Comparison of ENCODE assay signal across 30 cellular contexts in the genomic region with DNA sequence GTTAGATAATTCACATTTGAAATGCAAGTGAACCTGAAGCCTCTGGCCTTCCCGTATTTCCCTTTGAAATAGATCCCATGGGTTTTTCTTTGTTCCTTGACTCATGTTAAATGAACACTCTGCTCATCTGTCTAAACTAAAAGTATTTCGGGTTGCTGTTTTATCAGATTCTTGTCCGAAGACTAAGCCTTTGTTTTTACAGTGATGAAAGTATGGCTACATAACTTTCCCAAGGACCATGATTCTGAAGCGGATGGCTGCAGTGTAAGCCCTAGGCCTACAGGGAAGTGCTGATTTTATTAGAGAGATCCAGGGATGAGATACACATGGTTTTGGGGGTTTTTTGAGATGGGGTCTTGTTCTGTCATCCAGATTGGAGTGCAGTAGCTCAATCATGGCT.
"Had no signal": no experiment of that assay in that cellular context is flagged by ENCODE, and none has a peak within 500 bp of the region (broad histone marks: within the 10 kb centered on the region; RNA-seq: fewer than 3 reads in every experiment).

No MANE protein-coding gene starts in this region.

- H3K27me3 ChIP-seq: body of pancreas, MG63, SJCRH30 had no signal

- H3K27ac Mint-ChIP-seq: activated CD4-positive, alpha-beta memory T cell treated with anti-CD3 and anti-CD28 coated beads, Interleukin-2, amount 10 ng/mL, durations not matched to agents 7 days and 5 days; activated CD4-positive, alpha-beta T cell treated with anti-CD3 and anti-CD28 coated beads for 36 hours; activated naive CD4-positive, alpha-beta T cell treated with anti-CD3 and anti-CD28 coated beads for 36 hours; activated naive CD8-positive, alpha-beta T cell; activated T-helper 17 cell treated with anti-CD3 and anti-CD28 coated beads, Interleukin-2, amount 50 U/mL, for 72 hours had no signal

- H3K4me2 ChIP-seq: SK-N-SH had no signal

- DNase-seq: activated CD4-positive, alpha-beta memory T cell treated with anti-CD3 and anti-CD28 coated beads, Interleukin-2, amount 10 ng/mL, durations not matched to agents 7 days and 5 days; activated CD4-positive, alpha-beta T cell treated with anti-CD3 and anti-CD28 coated beads for 36 hours; activated CD4-positive, alpha-beta T cell treated with anti-CD3 and anti-CD28 coated beads, Interleukin-2, amount 50 U/mL, for 1 hour; activated gamma-delta T cell; activated naive CD4-positive, alpha-beta T cell treated with anti-CD3 and anti-CD28 coated beads for 36 hours; activated T-cell treated with anti-CD3 and anti-CD28 coated beads for 4 hours; activated T-cell treated with anti-CD3 and anti-CD28 coated beads, Interleukin-2, amount 50 U/mL, for 48 hours; anterior cingulate cortex; body of pancreas; MG63; MV-4-11; NCI-H1092 treated with DMSO at 0.1 percent for 48 hours; NCI-H1417 treated with DMSO at 0.1 percent for 48 hours; NCI-H1694 treated with DMSO at 0.1 percent for 48 hours; NCI-H2029 treated with DMSO at 0.1 percent for 48 hours; NCI-H345; NCI-H510A; NCI-H526 treated with DMSO at 0.1 percent for 48 hours; NCI-H82; NK-92 treated with Interleukin-12 subunit alpha and Interleukin-12 subunit beta, amount 100 ng/mL, for 24 hours; OCI-M1; Right ventricle myocardium superior; SJCRH30; SK-N-SH; T-helper 1 cell had no signal

- H3K9me3 ChIP-seq: body of pancreas, MG63, SJCRH30, SK-N-SH had no signal

- H3K9me3 Mint-ChIP-seq: activated CD4-positive, alpha-beta memory T cell treated with anti-CD3 and anti-CD28 coated beads, Interleukin-2, amount 10 ng/mL, durations not matched to agents 7 days and 5 days; activated naive CD4-positive, alpha-beta T cell treated with anti-CD3 and anti-CD28 coated beads for 36 hours had no signal

- H3K4me3 ChIP-seq: body of pancreas, MG63, SJCRH30 had no signal

- H3K27ac ChIP-seq: body of pancreas, RWPE1, SJCRH30, VCaP had no signal

- H3K36me3 ChIP-seq: MG63, SJCRH30 had no signal

- ATAC-seq: activated CD4-positive, alpha-beta T cell treated with anti-CD3 and anti-CD28 coated beads for 36 hours; activated T-helper 17 cell treated with anti-CD3 and anti-CD28 coated beads, Interleukin-2, amount 50 U/mL, for 72 hours; body of pancreas; Panc1 had no signal

- H3K27me3 Mint-ChIP-seq: activated CD4-positive, alpha-beta memory T cell treated with anti-CD3 and anti-CD28 coated beads, Interleukin-2, amount 10 ng/mL, durations not matched to agents 7 days and 5 days; activated CD4-positive, alpha-beta T cell treated with anti-CD3 and anti-CD28 coated beads for 36 hours; activated naive CD8-positive, alpha-beta T cell; activated T-helper 17 cell treated with anti-CD3 and anti-CD28 coated beads, Interleukin-2, amount 50 U/mL, for 72 hours had no signal

- H3K9ac ChIP-seq: SK-N-SH had no signal

- H3K4me3 Mint-ChIP-seq: activated CD4-positive, alpha-beta memory T cell treated with anti-CD3 and anti-CD28 coated beads, Interleukin-2, amount 10 ng/mL, durations not matched to agents 7 days and 5 days; activated CD4-positive, alpha-beta T cell treated with anti-CD3 and anti-CD28 coated beads for 36 hours; activated naive CD4-positive, alpha-beta T cell treated with anti-CD3 and anti-CD28 coated beads for 36 hours; activated naive CD8-positive, alpha-beta T cell; activated T-helper 17 cell treated with anti-CD3 and anti-CD28 coated beads, Interleukin-2, amount 50 U/mL, for 72 hours had no signal

- H3K4me1 ChIP-seq: body of pancreas, SJCRH30 had no signal

- H3K4me1 Mint-ChIP-seq: activated CD4-positive, alpha-beta memory T cell treated with anti-CD3 and anti-CD28 coated beads, Interleukin-2, amount 10 ng/mL, durations not matched to agents 7 days and 5 days; activated CD4-positive, alpha-beta T cell treated with anti-CD3 and anti-CD28 coated beads for 36 hours had no signal
